30 cellular contexts compared by ENCODE assay signal in genomic region chr17:13088666-13089065, GRCh38.
"Had no signal": no experiment of that assay in that cellular context is flagged by ENCODE, and none has a peak within 500 bp of the region (broad histone marks: within the 10 kb centered on the region; RNA-seq: fewer than 3 reads in every experiment).

No MANE protein-coding gene starts in this region.

- ATAC-seq: natural killer cell; psoas muscle; right cardiac atrium; right lobe of liver; stimulated activated memory B cell treated with anti-CD40 and anti-IgM and Interleukin-4, amounts not matched to agents 10 μg/mL and 1 μg/mL and 100 μg/mL, for 72 hours; stimulated activated naive CD8-positive, alpha-beta T cell treated with anti-CD3 and anti-CD28 coated beads, Interleukin-15, amount 100 ng/mL, for 72 hours; stimulated activated naive CD8-positive, alpha-beta T cell treated with anti-CD3 and anti-CD28 coated beads, Interleukin-15, Interleukin-2, amounts not matched to agents 100 U/mL and 50 U/mL, for 24 hours; upper lobe of right lung had no signal

- H3K4me3 Mint-ChIP-seq: natural killer cell; nephron; neural progenitor cell; stimulated activated memory B cell treated with anti-CD40 and anti-IgM and Interleukin-4, amounts not matched to agents 10 μg/mL and 1 μg/mL and 100 μg/mL, for 72 hours; stimulated activated naive CD8-positive, alpha-beta T cell treated with anti-CD3 and anti-CD28 coated beads, Interleukin-15, amount 100 ng/mL, for 72 hours; type B pancreatic cell had no signal

- DNase-seq: natural killer cell; occipital lobe; ovary; posterior cingulate gyrus; psoas muscle; right cardiac atrium; right lobe of liver; sigmoid colon; small intestine; stimulated activated CD4-positive, alpha-beta T cell treated with anti-CD3 and anti-CD28 coated beads, Interleukin-15, amount 100 ng/mL, for 24 hours; stimulated activated CD4-positive, alpha-beta T cell treated with anti-CD3 and anti-CD28 coated beads, Interleukin-2, amount 100 ng/mL, for 24 hours; stimulated activated CD4-positive, alpha-beta T cell treated with anti-CD3 and anti-CD28 coated beads, Interleukin-2, amount 100 ng/mL, for 48 hours; stimulated activated CD4-positive, alpha-beta T cell treated with anti-CD3 and anti-CD28 coated beads, Interleukin-4, amount 100 ng/mL, for 4 hours; stimulated activated CD8-positive, alpha-beta memory T cell treated with anti-CD3 and anti-CD28 coated beads, Interleukin-4, amount 100 ng/mL, for 48 hours; stimulated activated naive CD4-positive, alpha-beta T cell; stimulated activated naive CD8-positive, alpha-beta T cell treated with anti-CD3 and anti-CD28 coated beads, Interleukin-15, amount 100 ng/mL, for 72 hours; stimulated activated naive CD8-positive, alpha-beta T cell treated with anti-CD3 and anti-CD28 coated beads, Interleukin-15, Interleukin-2, amounts not matched to agents 100 U/mL and 50 U/mL, for 24 hours; substantia nigra; testis; tibial artery; transverse colon; upper lobe of right lung; uterus had no signal

- H3K4me1 ChIP-seq: neural progenitor cell, parathyroid adenoma, psoas muscle, right lobe of liver, sigmoid colon, testis, transverse colon, upper lobe of right lung, uterus had no signal

- H3K4me1 Mint-ChIP-seq: natural killer cell; nephron; neural progenitor cell; stimulated activated naive CD8-positive, alpha-beta T cell treated with anti-CD3 and anti-CD28 coated beads, Interleukin-15, amount 100 ng/mL, for 72 hours had no signal

- H3K36me3 ChIP-seq: neural progenitor cell, ovary, right lobe of liver, sigmoid colon, suprapubic skin, tibial artery, transverse colon, upper lobe of right lung, uterus had no signal

- H3K9me3 Mint-ChIP-seq: neural progenitor cell; stimulated activated memory B cell treated with anti-CD40 and anti-IgM and Interleukin-4, amounts not matched to agents 10 μg/mL and 1 μg/mL and 100 μg/mL, for 72 hours; stimulated activated naive CD8-positive, alpha-beta T cell treated with anti-CD3 and anti-CD28 coated beads, Interleukin-15, amount 100 ng/mL, for 72 hours; type B pancreatic cell had no signal

- H3K27ac Mint-ChIP-seq: natural killer cell; nephron; neural progenitor cell; progenitor cell of endocrine pancreas; stimulated activated memory B cell treated with anti-CD40 and anti-IgM and Interleukin-4, amounts not matched to agents 10 μg/mL and 1 μg/mL and 100 μg/mL, for 72 hours; type B pancreatic cell had no signal

- H2AFZ ChIP-seq: neural progenitor cell, parathyroid adenoma had no signal

- H3K9ac ChIP-seq: neural progenitor cell, parathyroid adenoma had no signal

- H3K9me3 ChIP-seq: ovary, psoas muscle, right lobe of liver, sigmoid colon, suprapubic skin, testis, tibial artery, transverse colon, upper lobe of right lung, uterus had no signal

- H3K36me3 Mint-ChIP-seq: natural killer cell; neural progenitor cell; stimulated activated memory B cell treated with anti-CD40 and anti-IgM and Interleukin-4, amounts not matched to agents 10 μg/mL and 1 μg/mL and 100 μg/mL, for 72 hours; type B pancreatic cell had no signal

- H3K27me3 ChIP-seq: neural progenitor cell, ovary, right lobe of liver, suprapubic skin, testis, transverse colon, upper lobe of right lung, uterus had no signal

- H3K4me3 ChIP-seq: neural progenitor cell, ovary, psoas muscle, right lobe of liver, sigmoid colon, suprapubic skin, testis, tibial artery, transverse colon, upper lobe of right lung, uterus had no signal

- H3K27ac ChIP-seq: neural progenitor cell, ovary, parathyroid adenoma, psoas muscle, right lobe of liver, sigmoid colon, suprapubic skin, testis, tibial artery, transverse colon, upper lobe of right lung, uterus had no signal

- FAIRE-seq: small intestine had no signal

- H3K79me2 ChIP-seq: parathyroid adenoma had no signal

- H3K4me2 ChIP-seq: neural progenitor cell had no signal

- H3K27me3 Mint-ChIP-seq: stimulated activated memory B cell treated with anti-CD40 and anti-IgM and Interleukin-4, amounts not matched to agents 10 μg/mL and 1 μg/mL and 100 μg/mL, for 72 hours had no signal
